In the genomic region with DNA sequence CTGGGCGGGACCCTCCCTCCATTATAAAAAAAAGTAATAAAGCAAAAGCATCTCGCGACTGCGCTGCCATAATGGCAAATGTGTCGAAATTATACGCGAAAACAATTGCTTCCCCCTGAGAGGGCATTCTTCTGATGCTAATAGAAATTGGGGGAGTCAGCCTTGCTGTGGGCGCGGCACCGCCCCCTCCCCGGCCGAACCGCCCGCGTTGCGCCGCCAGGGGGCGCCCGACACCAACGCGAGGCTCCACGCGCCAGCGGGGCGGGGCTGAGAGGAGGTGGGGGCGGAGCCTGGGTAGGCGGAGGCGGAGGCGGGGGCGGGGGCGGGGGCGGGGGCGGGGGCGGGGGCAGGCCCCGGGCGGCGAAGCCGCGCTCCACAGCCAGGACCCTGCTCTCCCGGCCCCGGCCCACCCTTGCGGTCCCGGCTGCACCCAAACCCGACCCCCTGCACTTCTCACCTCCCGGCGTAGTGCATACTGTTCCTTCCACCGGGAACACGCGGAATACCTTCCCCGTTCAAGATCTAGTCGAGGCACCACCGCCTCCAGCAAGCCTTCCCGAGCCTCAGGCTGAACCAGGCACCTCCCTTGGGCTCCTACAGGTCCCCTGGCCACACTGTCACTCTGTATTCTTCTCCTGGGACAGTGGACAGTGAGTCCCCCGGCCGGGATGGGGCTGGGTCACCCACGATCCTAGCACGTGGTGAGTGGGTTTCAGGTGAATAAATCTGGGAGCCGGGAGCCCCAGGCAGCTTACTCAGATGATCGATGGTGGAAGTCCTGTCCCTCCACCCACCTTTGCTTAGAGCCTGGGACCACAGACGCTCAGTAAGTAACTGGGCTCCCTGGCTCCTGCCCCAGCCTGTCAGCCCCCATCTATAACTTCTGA, we compare ENCODE assay signal across 8 cellular contexts. TPM values are rescaled to one million over a fixed set of nuclear protein-coding genes. Genes with fewer than 3 reads are reported as not detected.
DNase-seq lines count a peak whose midpoint lies in the region; TF ChIP-seq lines count a peak whose summit lies in the region.

No MANE protein-coding gene starts in this region.

- no peaks in the 10 kb centered on the region for H3K27me3 ChIP-seq in SU-DHL-6 (ENCODE audit: low read length)
- H3K27me3 ChIP-seq in cardiac muscle cell = no peaks in the 10 kb centered on the region
- no peaks in the 10 kb centered on the region for H3K27me3 ChIP-seq in ovary
- H3K27me3 ChIP-seq in thyroid gland = no peaks in the 10 kb centered on the region

- no peaks in the 10 kb centered on the region for H3K9me2 ChIP-seq in SU-DHL-6 (replicated peaks; ENCODE audit: insufficient read depth, low read length)

- TF ChIP-seq POLR2A in ovary (IDR thresholded peaks at IDR 0.05) = no peak
- TF ChIP-seq POLR2A in thyroid gland (IDR thresholded peaks at IDR 0.05) = peak in 1 of 2 donors; percentile 54

- H4K20me1 ChIP-seq in SU-DHL-6 (ENCODE audit: low read depth, low read length) = no peaks in the 10 kb centered on the region

- H3K4me1 ChIP-seq in cardiac muscle cell (ENCODE audit: low read depth) = peaks cover 13% of the 10 kb centered on the region
- no peaks in the 10 kb centered on the region for H3K4me1 ChIP-seq in ovary (ENCODE audit: insufficient read depth)
- H3K4me1 ChIP-seq in thyroid gland = peaks cover 10 to 19% of the 10 kb centered on the region in 2 donors

- no peak overlapping the region for H3K27ac Mint-ChIP-seq in activated naive CD8-positive, alpha-beta T cell treated with anti-CD3 and anti-CD28 coated beads for 36 hours

- TF ChIP-seq CTCF in GM13977 (IDR thresholded peaks at IDR 0.05; ENCODE audit: extremely low read depth, insufficient read depth, missing control alignments) = peak; percentile 94
- TF ChIP-seq CTCF in SU-DHL-6 (IDR thresholded peaks at IDR 0.05; ENCODE audit: insufficient read depth, low read length, poor library complexity, severe bottlenecking) = peak; percentile 75
- TF ChIP-seq CTCF in cardiac muscle cell (IDR thresholded peaks at IDR 0.05; ENCODE audit: low read depth, low read length) = peak; percentile 75
- TF ChIP-seq CTCF in ovary (IDR thresholded peaks at IDR 0.05) = peak; percentile 78 to 92 (median 91)
- peak; percentile 54 to 97 (median 94) for TF ChIP-seq CTCF in thyroid gland (IDR thresholded peaks at IDR 0.05)

- H3K9ac ChIP-seq in SU-DHL-6 (ENCODE audit: low read length) = peak overlapping the region; percentile 42; the same call in 1 of the 2 replicates

- no peaks in the 10 kb centered on the region for H3F3A ChIP-seq in SU-DHL-6 (ENCODE audit: insufficient read depth)

- intact Hi-C loops in ovary (cut with DNase I) (loop anchor here (1.0 to 10.0 kb wide), 5 partner anchors 164 to 284 kb away; no protein-coding TSS in a partner anchor), thyroid gland (cut with DNase I) (loop anchor here (5.0 kb wide), 1 partner anchor 163 kb away; no protein-coding TSS in a partner anchor)

- H3K4me3 Mint-ChIP-seq in activated naive CD8-positive, alpha-beta T cell treated with anti-CD3 and anti-CD28 coated beads for 36 hours = peak overlapping the region; percentile 67

- peak overlapping the region; percentile 73 for H3K4me2 ChIP-seq in SU-DHL-6 (ENCODE audit: low read depth, low read length, poor library complexity, severe bottlenecking)

- H3K9me3 Mint-ChIP-seq in activated naive CD8-positive, alpha-beta T cell treated with anti-CD3 and anti-CD28 coated beads for 36 hours = no peaks in the 10 kb centered on the region

- no peak for TF ChIP-seq EP300 in ovary (IDR thresholded peaks at IDR 0.05)

- H3K4me1 Mint-ChIP-seq in activated naive CD8-positive, alpha-beta T cell treated with anti-CD3 and anti-CD28 coated beads for 36 hours = peaks cover 7% of the 10 kb centered on the region

- no peaks in the 10 kb centered on the region for H3K36me3 Mint-ChIP-seq in activated naive CD8-positive, alpha-beta T cell treated with anti-CD3 and anti-CD28 coated beads for 36 hours

- H3K4me3 ChIP-seq in Jurkat, Clone E6-1 (ENCODE audit: low read length) = peak overlapping the region; percentile 54
- H3K4me3 ChIP-seq in SU-DHL-6 (ENCODE audit: insufficient read depth, low read length, poor library complexity, severe bottlenecking) (peak overlapping the region; percentile 44), cardiac muscle cell (peak overlapping the region; percentile 60), ovary (peak overlapping the region; percentile 53), thyroid gland (replicated peaks in 1 of 3) (peak overlapping the region in 2 of 3 donors; percentile 42 to 51)

- DNase-seq in 8988T = peak; percentile 59
- peak; percentile 92 for DNase-seq in GM13977 (ENCODE audit: low spot score)
- peak; percentile 48 for DNase-seq in Jurkat, Clone E6-1 (ENCODE audit: low read depth, low spot score)
- peak; percentile 84 for DNase-seq in activated naive CD8-positive, alpha-beta T cell treated with anti-CD3 and anti-CD28 coated beads for 36 hours
- peak; percentile 80 to 91 for DNase-seq in cardiac muscle cell (ENCODE audit: low read depth in 1 of 2, low spot score in 1 of 2)
- peak; percentile 84 to 94 (median 92) for DNase-seq in ovary
- DNase-seq in thyroid gland = peak; percentile 79 to 82

- H3K27ac ChIP-seq in SU-DHL-6 (ENCODE audit: low read depth, low read length) (no peak overlapping the region), cardiac muscle cell (no peak overlapping the region), ovary (no peak overlapping the region), thyroid gland (peak overlapping the region in 2 of 3 donors; percentile 25 to 27)

- H3K9me3 ChIP-seq in SU-DHL-6 (ENCODE audit: insufficient read depth, low read length) (no peaks in the 10 kb centered on the region), cardiac muscle cell (ENCODE audit: low read depth) (no peaks in the 10 kb centered on the region), ovary (no peaks in the 10 kb centered on the region), thyroid gland (no peaks in the 10 kb centered on the region)

- in situ Hi-C loops in GM13977 (cut with MboI; ENCODE audit: low pct_unique_long_range_greater_than_20kb, low sequenced_read_pairs, unreplicated experiment) = no loop called here

- peak overlapping the region; percentile 80 for H2AFZ ChIP-seq in SU-DHL-6 (ENCODE audit: low read depth, low read length, severe bottlenecking)

- peaks cover 41% of the 10 kb centered on the region for H3K27me3 Mint-ChIP-seq in activated naive CD8-positive, alpha-beta T cell treated with anti-CD3 and anti-CD28 coated beads for 36 hours

- H3K79me2 ChIP-seq in SU-DHL-6 (ENCODE audit: insufficient read depth, low read length) = no peaks in the 10 kb centered on the region

- WGBS in ovary, 3 donors = 2 to 4% (median 4%) methylated on average over 33 to 55 of the region's 60 CpGs
- WGBS in thyroid gland, 2 donors = 5 to 8% methylated on average over 10 to 26 of the region's 60 CpGs

- H3K36me3 ChIP-seq in SU-DHL-6 (ENCODE audit: low read length) (no peaks in the 10 kb centered on the region), cardiac muscle cell (no peaks in the 10 kb centered on the region), ovary (no peaks in the 10 kb centered on the region), thyroid gland (no peaks in the 10 kb centered on the region)

RNA-seq across cellular contexts. Expression of a gene that starts 15.5 kb away (rescaled TPM):
- polyA plus RNA-seq in Jurkat, Clone E6-1 (2012; ENCODE audit: insufficient read depth, insufficient read length) = not detected
- total RNA-seq in activated naive CD8-positive, alpha-beta T cell treated with anti-CD3 and anti-CD28 coated beads for 36 hours = not detected
- total RNA-seq in cardiac muscle cell = 0.21 TPM in 1 of 2 replicates, not detected in the other
- polyA plus RNA-seq in cardiac muscle cell = 0.45 TPM in 1 of 2 replicates, not detected in the other
- not detected for total RNA-seq in ovary
- under 1 TPM in 1 of 2 donors, not detected in 1; 0.22 TPM for polyA plus RNA-seq in ovary
- total RNA-seq in thyroid gland = 1 to 10 TPM in 3 of 4 donors, not detected in 1; 2.1 to 3.9 (median 2.6) TPM

RNA-seq across cellular contexts. Expression of a gene that starts 28.5 kb away (rescaled TPM):
- 53.0 TPM for polyA plus RNA-seq in Jurkat, Clone E6-1 (2012; ENCODE audit: insufficient read depth, insufficient read length)
- total RNA-seq in activated naive CD8-positive, alpha-beta T cell treated with anti-CD3 and anti-CD28 coated beads for 36 hours = 10 to 100 TPM; 28.0 to 28.6 TPM
- total RNA-seq in cardiac muscle cell (12.7 and 21.5 TPM in 2 replicates), ovary (10 to 100 TPM; 14.8 to 40.0 (median 33.9) TPM), thyroid gland (10 to 100 TPM; 21.0 to 42.7 (median 25.0) TPM)
- polyA plus RNA-seq in cardiac muscle cell (11.8 and 18.9 TPM in 2 replicates), ovary (10 to 100 TPM; 17.3 to 19.4 TPM)

RNA-seq across cellular contexts. Expression of a gene that starts 40.5 kb away (rescaled TPM):
- polyA plus RNA-seq in Jurkat, Clone E6-1 (2012; ENCODE audit: insufficient read depth, insufficient read length) = 29.1 TPM
- 10 to 100 TPM; 25.4 to 26.4 TPM for total RNA-seq in activated naive CD8-positive, alpha-beta T cell treated with anti-CD3 and anti-CD28 coated beads for 36 hours
- 104 and 240 TPM in 2 replicates for total RNA-seq in cardiac muscle cell
- polyA plus RNA-seq in cardiac muscle cell = 227 and 323 TPM in 2 replicates
- total RNA-seq in ovary = 10 to 100 TPM; 21.9 to 50.4 (median 30.0) TPM
- 10 to 100 TPM; 27.4 to 57.8 TPM for polyA plus RNA-seq in ovary
- 100 to 1,000 TPM in 1 of 4 donors, 10 to 100 TPM in 3; 15.7 to 104 (median 75.3) TPM for total RNA-seq in thyroid gland

Comparison
In these comparisons a context has a peak if more than half of its experiments do, and no peak if none do; other contexts are left out.
1. H3K27ac ChIP-seq: peak in thyroid gland (2 of 3); none in SU-DHL-6 (single experiment), cardiac muscle cell (single experiment) and ovary (0 of 2).
2. Peak in every context shown above with its lines, with median percentiles within 50 percentile points of each other: DNase-seq, CTCF ChIP-seq and H3K4me3 ChIP-seq.